Comparison of ENCODE assay signal across 1 cellular context in the genomic region with DNA sequence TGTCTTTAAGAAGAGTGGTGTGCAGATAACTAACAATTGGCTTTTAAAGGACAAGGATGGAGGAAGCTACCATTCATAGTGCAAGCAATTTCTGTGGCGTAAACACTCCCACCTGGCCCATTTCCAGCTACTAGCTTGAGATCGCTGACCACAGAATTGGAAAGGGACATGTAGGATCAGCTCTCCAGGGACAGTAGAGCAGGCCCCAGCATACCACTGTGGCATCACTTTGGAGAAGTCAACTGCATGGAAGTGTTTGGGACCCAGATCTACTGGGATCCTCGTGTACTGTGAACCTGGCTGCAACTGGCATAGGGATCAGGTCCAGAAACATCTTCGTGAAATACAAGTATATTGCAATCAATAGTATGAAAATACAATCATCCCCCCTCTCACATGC.
TF ChIP-seq lines count a peak whose summit lies in the region.

No MANE protein-coding gene starts in this region.

TF ChIP-seq in H1, 55 proteins besides CTCF, POLR2A, EP300 and RAD21:
- TF ChIP-seq CHD2 (IDR thresholded peaks at IDR 0.05; ENCODE audit: low read length) (no peak), TAF1 (IDR thresholded peaks at IDR 0.05; ENCODE audit: low read depth, low read length) (no peak), KDM1A (IDR thresholded peaks at IDR 0.05; ENCODE audit: borderline replicate concordance, low read length) (no peak), HDAC6 (IDR thresholded peaks at IDR 0.05; ENCODE audit: low read depth, low read length) (no peak), SRF (IDR thresholded peaks at IDR 0.05; ENCODE audit: low read depth, low read length) (no peak), SIRT6 (IDR thresholded peaks at IDR 0.05; ENCODE audit: low read length) (no peak), SIN3A (conservative IDR thresholded peaks at IDR 0.05 in 1 of 2, IDR thresholded peaks at IDR 0.05 in 1 of 2; ENCODE audit: low read depth in 1 of 2, low read length in 2 of 2) (no peak), FOSL1 (IDR thresholded peaks at IDR 0.05; ENCODE audit: insufficient read depth, low read depth, low read length) (no peak), GTF2F1 (IDR thresholded peaks at IDR 0.05; ENCODE audit: borderline replicate concordance, low read depth, low read length) (no peak), PHF8 (conservative IDR thresholded peaks at IDR 0.05; ENCODE audit: low read depth, low read length) (no peak), BCL11A (IDR thresholded peaks at IDR 0.05; ENCODE audit: low read depth in 2 of 2, low read length in 2 of 2) (no peak), SP1 (IDR thresholded peaks at IDR 0.05; ENCODE audit: low read depth, low read length) (no peak), SAP30 (IDR thresholded peaks at IDR 0.05; ENCODE audit: insufficient read depth, insufficient replicate concordance, low read length) (no peak), RBBP5 (IDR thresholded peaks at IDR 0.05; ENCODE audit: borderline replicate concordance, low read depth, low read length) (no peak)
